Comparison of ENCODE assay signal across 21 cellular contexts in the genomic region with DNA sequence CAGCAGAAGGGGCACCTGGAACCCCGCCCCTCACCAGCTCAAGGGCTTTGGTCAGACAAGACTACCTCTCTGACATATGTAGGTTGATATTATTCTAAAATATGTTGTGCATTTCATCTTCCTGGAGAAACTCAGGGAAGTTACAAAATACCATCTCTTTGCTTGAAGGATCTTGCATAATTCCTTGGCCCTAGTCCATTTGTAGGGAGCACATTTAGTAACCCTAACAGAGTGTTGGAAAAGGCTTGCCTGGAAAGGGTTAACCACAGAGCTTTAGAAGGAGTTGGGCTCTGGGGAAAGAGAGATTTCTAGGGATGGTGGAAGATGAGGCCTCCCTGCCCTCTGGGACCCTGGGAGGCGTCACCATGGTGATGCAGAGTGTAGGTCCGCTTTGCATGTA.
A peak's percentile ranks its signal among the peaks of the same experiment; 100 is the strongest.
DNase-seq lines count a peak whose midpoint lies in the region; ATAC-seq, FAIRE-seq and TF ChIP-seq lines count a peak whose summit lies in the region.
"Had no signal": no experiment of that assay in that cellular context is flagged by ENCODE, and none has a peak within 500 bp of the region (broad histone marks: within the 10 kb centered on the region; RNA-seq: fewer than 3 reads in every experiment).

No MANE protein-coding gene starts in this region.

- no peak overlapping the region for H3K23ac ChIP-seq in IMR-90 (ENCODE audit: low read depth, low read length)

- no peak overlapping the region for H3K9ac ChIP-seq in BLaER1 treated with 17β-estradiol and CSF1 and Interleukin-3, amounts not matched to agents 10 nM and 100 nM
- H3K9ac ChIP-seq in IMR-90 (ENCODE audit: low read depth, low read length) (no peak overlapping the region), HepG2 (ENCODE audit: insufficient read depth, low read depth, low read length) (no peak overlapping the region)

- no peak overlapping the region for H4K91ac ChIP-seq in IMR-90 (ENCODE audit: insufficient read depth, low read depth, low read length)

- no peak for TF ChIP-seq POLR2A in IMR-90 (IDR thresholded peaks at IDR 0.05; ENCODE audit: low read depth, low read length)
- no peak for TF ChIP-seq POLR2A in HepG2 (IDR thresholded peaks at IDR 0.05; ENCODE audit: insufficient read depth in 1 of 2, low read depth in 2 of 2, low read length in 2 of 2)

- no peak for TF ChIP-seq RAD21 in IMR-90 (IDR thresholded peaks at IDR 0.05; ENCODE audit: low read length)
- TF ChIP-seq RAD21 in HepG2 (CRISPR knock-in tag; IDR thresholded peaks at IDR 0.05) = no peak

- no peak overlapping the region for H3K14ac ChIP-seq in IMR-90 (replicated peaks; ENCODE audit: low read depth, low read length)

- no peaks in the 10 kb centered on the region for H3K79me2 ChIP-seq in HepG2 (ENCODE audit: insufficient read depth, low read length)

- no peak overlapping the region for H2BK120ac ChIP-seq in IMR-90 (ENCODE audit: low read depth, low read length)

- no peaks in the 10 kb centered on the region for H3K9me3 ChIP-seq in BLaER1 treated with 17β-estradiol and CSF1 and Interleukin-3, amounts not matched to agents 10 nM and 100 nM (replicated peaks in 1 of 11)
- no peaks in the 10 kb centered on the region for H3K9me3 ChIP-seq in IMR-90 (ENCODE audit: control insufficient read depth, insufficient read depth, low read length)
- no peaks in the 10 kb centered on the region for H3K9me3 ChIP-seq in HepG2 (ENCODE audit: low read length)
- H3K9me3 ChIP-seq in effector memory CD4-positive, alpha-beta T cell (ENCODE audit: control insufficient read depth, low read length) = no peaks in the 10 kb centered on the region
- H3K9me3 ChIP-seq: body of pancreas, Caco-2, esophagus squamous epithelium had no signal

- no peak overlapping the region for H4K8ac ChIP-seq in IMR-90 (ENCODE audit: low read depth in 2 of 2, low read length in 2 of 2)

- H3K4me1 Mint-ChIP-seq in brain = peaks cover 28% of the 10 kb centered on the region
- H3K4me1 Mint-ChIP-seq: activated naive CD4-positive, alpha-beta T cell treated with anti-CD3 and anti-CD28 coated beads, Interleukin-2, amount 50 U/mL, for 24 hours; T-cell had no signal

- H3K56ac ChIP-seq in IMR-90 (ENCODE audit: extremely low read depth, insufficient read depth, low read length) = no peak overlapping the region

- in situ Hi-C loops in IMR-90 (cut with MboI; ENCODE audit: low sequenced_read_pairs) (no loop called here), HepG2 (cut with HindIII; ENCODE audit: extremely low pct_ligation_motif_present, low pct_unique_long_range_greater_than_20kb) (no loop called here)

- no peak overlapping the region for H3K4me3 ChIP-seq in BLaER1 treated with 17β-estradiol and CSF1 and Interleukin-3, amounts not matched to agents 10 nM and 100 nM
- no peak overlapping the region for H3K4me3 ChIP-seq in IMR-90 (ENCODE audit: insufficient read depth, low read depth, low read length)
- H3K4me3 ChIP-seq in HepG2 (replicated peaks in 1 of 3; ENCODE audit: insufficient read depth in 1 of 3, low read depth in 2 of 3, low read length in 3 of 3) = no peak overlapping the region
- H3K4me3 ChIP-seq in effector memory CD4-positive, alpha-beta T cell (ENCODE audit: insufficient read depth, low read depth, low read length, poor library complexity, severe bottlenecking) = no peak overlapping the region
- H3K4me3 ChIP-seq: body of pancreas, esophagus squamous epithelium, skin epidermis had no signal

- no peaks in the 10 kb centered on the region for H3K9me3 Mint-ChIP-seq in brain
- H3K9me3 Mint-ChIP-seq: activated CD4-positive, alpha-beta memory T cell treated with anti-CD3 and anti-CD28 coated beads, Interleukin-2, amount 10 ng/mL, durations not matched to agents 7 days and 5 days; activated naive CD4-positive, alpha-beta T cell treated with anti-CD3 and anti-CD28 coated beads, Interleukin-2, amount 50 U/mL, for 24 hours; activated T-cell treated with anti-CD3 and anti-CD28 coated beads, Interleukin-2, amount 50 U/mL, for 4 hours; IgD-negative memory B cell; T-cell had no signal

- TF ChIP-seq CTCF in IMR-90 (conservative IDR thresholded peaks at IDR 0.05; ENCODE audit: low read depth, low read length) (no peak), brain (conservative IDR thresholded peaks at IDR 0.05) (no peak), HepG2 (CRISPR knock-in tag; IDR thresholded peaks at IDR 0.05) (no peak)

- H3K4ac ChIP-seq in IMR-90 (ENCODE audit: low read depth, low read length) = no peak overlapping the region

- CTCF ChIA-PET in IMR-90 (lab: Yijun Ruan, JAX) (interaction anchor here (0.6 kb wide), 1 partner anchor 42 kb away, joined by 4 read pairs; no protein-coding TSS in a partner anchor), HepG2 (lab: Yijun Ruan, JAX; ENCODE audit: low intra/inter-chr PET ratio, low total read pairs) (no interaction called here)

- H3K27me3 Mint-ChIP-seq in brain = peaks cover 4% of the 10 kb centered on the region
- H3K27me3 Mint-ChIP-seq: activated naive CD4-positive, alpha-beta T cell treated with anti-CD3 and anti-CD28 coated beads, Interleukin-2, amount 50 U/mL, for 24 hours; IgD-negative memory B cell; T-cell had no signal

- peaks cover 24 to 80% (median 47%) of the 10 kb centered on the region in 10 experiments for H3K4me1 ChIP-seq in BLaER1 treated with 17β-estradiol and CSF1 and Interleukin-3, amounts not matched to agents 10 nM and 100 nM
- H3K4me1 ChIP-seq in IMR-90 (ENCODE audit: control insufficient read depth, insufficient read depth, low read length) (no peaks in the 10 kb centered on the region; the same call in 1 of the 2 replicates), HepG2 (ENCODE audit: insufficient read depth, low read length) (no peaks in the 10 kb centered on the region)
- H3K4me1 ChIP-seq in effector memory CD4-positive, alpha-beta T cell (ENCODE audit: control insufficient read depth, insufficient read depth, low read length, poor library complexity, severe bottlenecking) = no peaks in the 10 kb centered on the region
- H3K4me1 ChIP-seq: body of pancreas, Caco-2 had no signal

- H3K79me1 ChIP-seq in IMR-90 (ENCODE audit: low read depth in 1 of 2, low read length in 2 of 2) = no peaks in the 10 kb centered on the region

- POLR2A ChIA-PET in IMR-90 (lab: Charles Lee; ENCODE audit: unreplicated experiment) (no interaction called here), HepG2 (lab: Yijun Ruan, JAX) (no interaction called here)

- no peak overlapping the region for H2BK5ac ChIP-seq in IMR-90 (ENCODE audit: low read depth, low read length, poor library complexity, severe bottlenecking)

- no peaks in the 10 kb centered on the region for H4K20me1 ChIP-seq in BLaER1 treated with 17β-estradiol and CSF1 and Interleukin-3, amounts not matched to agents 10 nM and 100 nM
- H4K20me1 ChIP-seq in IMR-90 (ENCODE audit: insufficient read depth, low read length) (no peaks in the 10 kb centered on the region), HepG2 (ENCODE audit: insufficient read depth, low read length) (no peaks in the 10 kb centered on the region)

- H3K27ac Mint-ChIP-seq in brain = peak overlapping the region in 3 of 5 experiments; percentile 8 to 86 (median 49)
- H3K27ac Mint-ChIP-seq: activated CD4-positive, alpha-beta memory T cell treated with anti-CD3 and anti-CD28 coated beads, Interleukin-2, amount 10 ng/mL, durations not matched to agents 7 days and 5 days; activated naive CD4-positive, alpha-beta T cell treated with anti-CD3 and anti-CD28 coated beads, Interleukin-2, amount 50 U/mL, for 24 hours; IgD-negative memory B cell; T-cell had no signal

- dilution Hi-C loops in IMR-90 (cut with HindIII; ENCODE audit: low sequenced_read_pairs, unreplicated experiment) = no loop called here

- no peak overlapping the region for H2AFZ ChIP-seq in IMR-90 (replicated peaks; ENCODE audit: low read length, poor library complexity)
- H2AFZ ChIP-seq in HepG2 (ENCODE audit: low read length) = no peak overlapping the region

- intact Hi-C loops in IMR-90 (cut with micrococcal nuclease) = no loop called here
- intact Hi-C loops in HepG2 (cut with micrococcal nuclease; ENCODE audit: unreplicated experiment) = no loop called here

- H2AK9ac ChIP-seq in IMR-90 (replicated peaks; ENCODE audit: low read depth, low read length, poor library complexity) = no peak overlapping the region

- DNase-seq in IMR-90 = peak; percentile 55
- no peak for DNase-seq in HepG2 (ENCODE audit: low spot score)
- DNase-seq in HPDE6-E6E7 (ENCODE audit: extremely low spot score) = no peak
- no peak for DNase-seq in effector memory CD4-positive, alpha-beta T cell
- no peak for DNase-seq in central memory CD4-positive, alpha-beta T cell
- no peak for DNase-seq in GM19238 (ENCODE audit: insufficient read length, low spot score)
- DNase-seq: activated CD4-positive, alpha-beta memory T cell treated with anti-CD3 and anti-CD28 coated beads, Interleukin-2, amount 10 ng/mL, durations not matched to agents 7 days and 5 days; activated T-cell treated with anti-CD3 and anti-CD28 coated beads, Interleukin-2, amount 50 U/mL, for 4 hours; body of pancreas; Caco-2; esophagus squamous epithelium; NCI-H82; stimulated activated CD4-positive, alpha-beta T cell treated with anti-CD3 and anti-CD28 coated beads, Interleukin-4, amount 100 ng/mL, for 4 hours; stimulated activated CD8-positive, alpha-beta memory T cell treated with anti-CD3 and anti-CD28 coated beads, Interleukin-4, amount 100 ng/mL, for 48 hours; T-cell had no signal

- no peak overlapping the region for H2AK5ac ChIP-seq in IMR-90 (ENCODE audit: low read depth, low read length)

- BruUV-seq in IMR-90 (replicated peaks; lab: Mats Ljungman, UMichigan) = no TSS peak
- BruUV-seq in HepG2 (replicated peaks; lab: Mats Ljungman, UMichigan) = no TSS peak

- no peak for FAIRE-seq in HepG2 (lab: Jason Lieb, UNC)

- no peaks in the 10 kb centered on the region for H3K36me3 ChIP-seq in BLaER1 treated with 17β-estradiol and CSF1 and Interleukin-3, amounts not matched to agents 10 nM and 100 nM
- H3K36me3 ChIP-seq in IMR-90 (ENCODE audit: control insufficient read depth, insufficient read depth, low read length) (no peaks in the 10 kb centered on the region), HepG2 (replicated peaks in 1 of 2; ENCODE audit: control insufficient read depth in 1 of 2, insufficient read depth in 2 of 2, low read length in 2 of 2) (no peaks in the 10 kb centered on the region)
- H3K36me3 ChIP-seq in effector memory CD4-positive, alpha-beta T cell (ENCODE audit: control insufficient read depth, insufficient read depth, low read length) = no peaks in the 10 kb centered on the region
- H3K36me3 ChIP-seq: esophagus squamous epithelium had no signal

- no peak overlapping the region for H2BK20ac ChIP-seq in IMR-90 (ENCODE audit: low read depth, low read length)

- H2BK15ac ChIP-seq in IMR-90 (ENCODE audit: low read depth, low read length) = no peak overlapping the region

- no peak overlapping the region for H3K18ac ChIP-seq in IMR-90 (ENCODE audit: low read depth, low read length)

- ATAC-seq in IMR-90 (ENCODE audit: low read depth) (peak; percentile 53), HepG2 (no peak)
- ATAC-seq: activated T-cell treated with anti-CD3 and anti-CD28 coated beads, Interleukin-2, amount 50 U/mL, for 4 hours; body of pancreas; T-cell had no signal

- H4K5ac ChIP-seq in IMR-90 (ENCODE audit: low read depth, low read length) = no peak overlapping the region

- H3K27ac ChIP-seq in BLaER1 treated with 17β-estradiol and CSF1 and Interleukin-3, amounts not matched to agents 10 nM and 100 nM = peak overlapping the region in 2 of 11 experiments; percentile 9; a peak in 2 of 22 replicates
- H3K27ac ChIP-seq in IMR-90 (ENCODE audit: insufficient read depth, low read length) (no peak overlapping the region), HepG2 (ENCODE audit: extremely low read length, insufficient read depth, low read length) (no peak overlapping the region)
- H3K27ac ChIP-seq in effector memory CD4-positive, alpha-beta T cell (ENCODE audit: insufficient read depth, low read length, poor library complexity, severe bottlenecking) = no peak overlapping the region
- H3K27ac ChIP-seq: body of pancreas, VCaP had no signal

- H3K36me3 Mint-ChIP-seq in brain = no peaks in the 10 kb centered on the region
- H3K36me3 Mint-ChIP-seq: activated naive CD4-positive, alpha-beta T cell treated with anti-CD3 and anti-CD28 coated beads, Interleukin-2, amount 50 U/mL, for 24 hours; IgD-negative memory B cell; T-cell had no signal

- H3K4me3 Mint-ChIP-seq in brain = peak overlapping the region in 1 of 5 experiments; percentile 58
- H3K4me3 Mint-ChIP-seq: activated CD4-positive, alpha-beta memory T cell treated with anti-CD3 and anti-CD28 coated beads, Interleukin-2, amount 10 ng/mL, durations not matched to agents 7 days and 5 days; activated naive CD4-positive, alpha-beta T cell treated with anti-CD3 and anti-CD28 coated beads, Interleukin-2, amount 50 U/mL, for 24 hours; activated T-cell treated with anti-CD3 and anti-CD28 coated beads, Interleukin-2, amount 50 U/mL, for 4 hours; IgD-negative memory B cell; T-cell had no signal

- H3K27me3 ChIP-seq in BLaER1 treated with 17β-estradiol and CSF1 and Interleukin-3, amounts not matched to agents 10 nM and 100 nM = no peaks in the 10 kb centered on the region
- H3K27me3 ChIP-seq in IMR-90 (ENCODE audit: control insufficient read depth, insufficient read depth, low read length) (peaks cover 8% of the 10 kb centered on the region), HepG2 (ENCODE audit: control insufficient read depth in 1 of 2, insufficient read depth in 2 of 2, low read length in 2 of 2) (peaks cover 1 to 3% of the 10 kb centered on the region in 2 experiments; a peak in 3 of 5 replicates)
- no peaks in the 10 kb centered on the region for H3K27me3 ChIP-seq in effector memory CD4-positive, alpha-beta T cell (replicated peaks; ENCODE audit: control insufficient read depth, insufficient read depth, low read length, poor library complexity, severe bottlenecking)
- H3K27me3 ChIP-seq: body of pancreas, esophagus squamous epithelium had no signal

- TF ChIP-seq EP300 in HepG2 (IDR thresholded peaks at IDR 0.05; ENCODE audit: low read depth in 2 of 2, low read length in 2 of 2) = no peak
- no peak for TF ChIP-seq EP300 in HepG2 (CRISPR knock-in tag; IDR thresholded peaks at IDR 0.05; ENCODE audit: borderline replicate concordance)

- WGBS in IMR-90 (ENCODE audit: extremely low coverage in 2 of 2, insufficient read length in 1 of 2), 2 experiments = no CpG with 5 or more reads among the region's 3 CpGs
- WGBS in HepG2 (ENCODE audit: low lambda C conversion rate) = 27% methylated on average over 3 of the region's 3 CpGs

- 0 out of 2 replicates have a peak, but pooled peaks cover 7% of the 10 kb centered on the region for H3K9me1 ChIP-seq in IMR-90 (ENCODE audit: insufficient read depth, low read length)

- H3K4me2 ChIP-seq in BLaER1 treated with 17β-estradiol and CSF1 and Interleukin-3, amounts not matched to agents 10 nM and 100 nM = peak overlapping the region; percentile 24 to 82 (median 51); a peak in 20 of 22 replicates
- H3K4me2 ChIP-seq in IMR-90 (ENCODE audit: low read depth, low read length) = no peak overlapping the region
- no peak overlapping the region for H3K4me2 ChIP-seq in HepG2 (ENCODE audit: low read depth, low read length)

Comparison
In these comparisons a context has a peak if more than half of its experiments do, and no peak if none do; other contexts are left out.
1. H3K4me2 ChIP-seq: peak in BLaER1 treated with 17β-estradiol and CSF1 and Interleukin-3, amounts not matched to agents 10 nM and 100 nM (11 of 11); none in IMR-90 (single experiment) and HepG2 (single experiment).